13 cellular contexts compared by ENCODE assay signal in genomic region chr6:28585335-28585734, GRCh38. TPM values are rescaled to one million over a fixed set of nuclear protein-coding genes. Genes with fewer than 3 reads are reported as not detected.
DNase-seq lines count a peak whose midpoint lies in the region; ATAC-seq and TF ChIP-seq lines count a peak whose summit lies in the region.
"Had no signal": no experiment of that assay in that cellular context is flagged by ENCODE, and none has a peak within 500 bp of the region (broad histone marks: within the 10 kb centered on the region; RNA-seq: fewer than 3 reads in every experiment).

No MANE protein-coding gene starts in this region.

- no peak overlapping the region for H3K9ac ChIP-seq in fibroblast of lung (ENCODE audit: insufficient read depth, low read length)

- H3K27me3 Mint-ChIP-seq in activated CD4-positive, alpha-beta T cell treated with anti-CD3 and anti-CD28 coated beads for 36 hours: peaks cover 45% of the 10 kb centered on the region
- peaks cover 48% of the 10 kb centered on the region for H3K27me3 Mint-ChIP-seq in activated CD4-positive, alpha-beta T cell treated with anti-CD3 and anti-CD28 coated beads, Interleukin-2, amount 10 ng/mL, durations not matched to agents 24 days and 14 days

- H3K36me3 Mint-ChIP-seq in activated CD4-positive, alpha-beta T cell treated with anti-CD3 and anti-CD28 coated beads for 36 hours (ENCODE audit: low read depth): no peaks in the 10 kb centered on the region
- H3K36me3 Mint-ChIP-seq in activated CD4-positive, alpha-beta T cell treated with anti-CD3 and anti-CD28 coated beads, Interleukin-2, amount 10 ng/mL, durations not matched to agents 24 days and 14 days (ENCODE audit: low read depth): peaks cover 3% of the 10 kb centered on the region

- no peaks in the 10 kb centered on the region for H3K36me3 ChIP-seq in fibroblast of lung (ENCODE audit: control insufficient read depth, insufficient read depth, low read length)
- H3K36me3 ChIP-seq in testis (ENCODE audit: low read depth, missing control alignments): no peaks in the 10 kb centered on the region
- no peaks in the 10 kb centered on the region for H3K36me3 ChIP-seq in lower lobe of right lung
- H3K36me3 ChIP-seq: prostate gland had no signal

- no peak overlapping the region for H3K27ac ChIP-seq in fibroblast of lung (ENCODE audit: insufficient read depth, low read length)
- no peak overlapping the region for H3K27ac ChIP-seq in testis
- no peak overlapping the region for H3K27ac ChIP-seq in lower lobe of right lung
- H3K27ac ChIP-seq: prostate gland had no signal

- H3K4me1 Mint-ChIP-seq in activated CD4-positive, alpha-beta T cell treated with anti-CD3 and anti-CD28 coated beads for 36 hours: peaks cover 34% of the 10 kb centered on the region
- H3K4me1 Mint-ChIP-seq in activated CD4-positive, alpha-beta T cell treated with anti-CD3 and anti-CD28 coated beads, Interleukin-2, amount 10 ng/mL, durations not matched to agents 24 days and 14 days: peaks cover 30% of the 10 kb centered on the region

- peaks cover 2% of the 10 kb centered on the region for H3K9me3 Mint-ChIP-seq in activated CD4-positive, alpha-beta T cell treated with anti-CD3 and anti-CD28 coated beads for 36 hours (ENCODE audit: low read depth)
- H3K9me3 Mint-ChIP-seq in activated CD4-positive, alpha-beta T cell treated with anti-CD3 and anti-CD28 coated beads, Interleukin-2, amount 10 ng/mL, durations not matched to agents 24 days and 14 days: peaks cover 23% of the 10 kb centered on the region
- H3K9me3 Mint-ChIP-seq: activated T-cell treated with anti-CD3 and anti-CD28 coated beads, Interleukin-2, amount 50 U/mL, for 24 hours had no signal

- H4K20me1 ChIP-seq in fibroblast of lung (ENCODE audit: control insufficient read depth, extremely low read depth, insufficient read depth, low read length): no peaks in the 10 kb centered on the region

- 45 to 65% methylated on average over 1 of the region's 1 CpG for whole genome bisulfite sequencing in testis, 2 donors

- no peaks in the 10 kb centered on the region for H3K4me1 ChIP-seq in fibroblast of lung (ENCODE audit: control insufficient read depth, extremely low read depth, insufficient read depth, low read length)
- H3K4me1 ChIP-seq in testis: peaks cover 11% of the 10 kb centered on the region
- H3K4me1 ChIP-seq in lower lobe of right lung: no peaks in the 10 kb centered on the region
- H3K4me1 ChIP-seq: prostate gland had no signal

- no peak overlapping the region for H2AFZ ChIP-seq in fibroblast of lung (ENCODE audit: low read length)

- POLR2A ChIA-PET in activated CD4-positive, alpha-beta T cell treated with anti-CD3 and anti-CD28 coated beads for 36 hours (lab: Charles Lee): no interaction called here

- H3K79me2 ChIP-seq in fibroblast of lung (ENCODE audit: control insufficient read depth, insufficient read depth, low read length): no peaks in the 10 kb centered on the region

- TF ChIP-seq CTCF in fibroblast of lung (conservative IDR thresholded peaks at IDR 0.05 in 1 of 2, IDR thresholded peaks at IDR 0.05 in 1 of 2; ENCODE audit: low read depth in 1 of 2, low read length in 2 of 2) (peak in 1 of 2 donors; percentile 8), testis (IDR thresholded peaks at IDR 0.05) (no peak), lower lobe of right lung (IDR thresholded peaks at IDR 0.05) (no peak)

- no peak overlapping the region for H3K27ac Mint-ChIP-seq in activated CD4-positive, alpha-beta T cell treated with anti-CD3 and anti-CD28 coated beads for 36 hours
- no peak overlapping the region for H3K27ac Mint-ChIP-seq in activated CD4-positive, alpha-beta T cell treated with anti-CD3 and anti-CD28 coated beads, Interleukin-2, amount 10 ng/mL, durations not matched to agents 24 days and 14 days
- H3K27ac Mint-ChIP-seq: activated T-cell treated with anti-CD3 and anti-CD28 coated beads, Interleukin-2, amount 50 U/mL, for 24 hours had no signal

- H3K4me3 Mint-ChIP-seq in activated CD4-positive, alpha-beta T cell treated with anti-CD3 and anti-CD28 coated beads for 36 hours: no peak overlapping the region
- H3K4me3 Mint-ChIP-seq in activated CD4-positive, alpha-beta T cell treated with anti-CD3 and anti-CD28 coated beads, Interleukin-2, amount 10 ng/mL, durations not matched to agents 24 days and 14 days: no peak overlapping the region

- CTCF ChIA-PET in activated CD4-positive, alpha-beta T cell treated with anti-CD3 and anti-CD28 coated beads for 36 hours (lab: Charles Lee): interaction anchor here (0.6 to 1.7 kb wide), 2 partner anchors 100 to 123 kb away, joined by 4 to 6 read pairs; no protein-coding TSS in a partner anchor

- no peak for ATAC-seq in activated CD4-positive, alpha-beta T cell treated with anti-CD3 and anti-CD28 coated beads for 36 hours
- ATAC-seq in GM18511 (IDR thresholded peaks at IDR 0.05; ENCODE audit: unreplicated experiment) (no peak), GM21515 (IDR thresholded peaks at IDR 0.05; ENCODE audit: unreplicated experiment) (no peak), lower lobe of right lung (no peak)

- TF ChIP-seq POLR2A in testis (IDR thresholded peaks at IDR 0.05): no peak

- no peaks in the 10 kb centered on the region for H3K9me3 ChIP-seq in fibroblast of lung (ENCODE audit: control insufficient read depth, insufficient read depth, low read depth, low read length)
- no peaks in the 10 kb centered on the region for H3K9me3 ChIP-seq in testis
- no peaks in the 10 kb centered on the region for H3K9me3 ChIP-seq in lower lobe of right lung
- H3K9me3 ChIP-seq: prostate gland had no signal

- H3K27me3 ChIP-seq in fibroblast of lung (ENCODE audit: control insufficient read depth, insufficient read depth, low read length): no peaks in the 10 kb centered on the region
- no peaks in the 10 kb centered on the region for H3K27me3 ChIP-seq in testis
- H3K27me3 ChIP-seq in lower lobe of right lung (ENCODE audit: low read depth): peaks cover 37% of the 10 kb centered on the region

- in situ Hi-C loops in SK-MEL-5 (cut with HindIII; ENCODE audit: low pct_unique_long_range_greater_than_20kb, low sequenced_read_pairs): no loop called here

- intact Hi-C loops in activated CD4-positive, alpha-beta T cell treated with anti-CD3 and anti-CD28 coated beads for 36 hours (cut with DNase I, micrococcal nuclease): loop anchor here (5.0 to 10.0 kb wide), 7 partner anchors 72 to 451 kb away; partner anchors contain the start of genes ZSCAN12 (in 1 of the 2) and ZSCAN23 (in 1 of the 2)
- intact Hi-C loops in activated CD4-positive, alpha-beta T cell treated with anti-CD3 and anti-CD28 coated beads, Interleukin-2, amount 10 ng/mL, durations not matched to agents 24 days and 14 days (cut with micrococcal nuclease): loop anchor here (5.0 kb wide), 1 partner anchor 368 kb away; no protein-coding TSS in a partner anchor
- intact Hi-C loops in testis (cut with DNase I; ENCODE audit: low total_unique reads): no loop called here
- intact Hi-C loops in lower lobe of right lung (cut with DNase I): no loop called here

- H3K4me2 ChIP-seq in fibroblast of lung (ENCODE audit: extremely low read depth, insufficient read depth, low read length): no peak overlapping the region

- peak; percentile 19 for DNase-seq in activated CD4-positive, alpha-beta T cell treated with anti-CD3 and anti-CD28 coated beads for 36 hours
- no peak for DNase-seq in activated CD4-positive, alpha-beta T cell treated with anti-CD3 and anti-CD28 coated beads, Interleukin-2, amount 10 ng/mL, durations not matched to agents 24 days and 14 days
- DNase-seq in SK-MEL-5 (ENCODE audit: low read depth, low spot score) (peak; percentile 29), fibroblast of lung (ENCODE audit: low read depth in 2 of 2) (peak; percentile 61 to 67), testis (peak; percentile 59), lower lobe of right lung (no peak)
- DNase-seq: activated T-cell treated with anti-CD3 and anti-CD28 coated beads, Interleukin-2, amount 50 U/mL, for 24 hours; NCI-H187 treated with DMSO at 0.1 percent for 48 hours had no signal

- H3K4me3 ChIP-seq in fibroblast of lung (replicated peaks in 1 of 4; ENCODE audit: control extremely low read depth in 1 of 4, insufficient read depth in 1 of 4, low read depth in 3 of 4, low read length in 4 of 4): no peak overlapping the region
- peak overlapping the region in 1 of 2 donors; percentile 74 for H3K4me3 ChIP-seq in testis
- H3K4me3 ChIP-seq in lower lobe of right lung: no peak overlapping the region
- H3K4me3 ChIP-seq: lung, prostate gland had no signal

RNA-seq across cellular contexts. Expression of gene GPX5, which starts 59.7 kb away (rescaled TPM):
- total RNA-seq in activated CD4-positive, alpha-beta T cell treated with anti-CD3 and anti-CD28 coated beads for 36 hours: not detected
- total RNA-seq in activated CD4-positive, alpha-beta T cell treated with anti-CD3 and anti-CD28 coated beads, Interleukin-2, amount 10 ng/mL, durations not matched to agents 24 days and 14 days: not detected in 2 replicates
- not detected in 2 replicates for total RNA-seq in SK-MEL-5 (2014; rRNA removed; shearing (Covaris generic))
- 0.11 TPM in 1 of 2 replicates, not detected in the other for polyA plus RNA-seq in SK-MEL-5 (2015; cell fraction: cytosol; rRNA removed)
- 1.2 TPM in 1 of 2 replicates, not detected in the other for polyA plus RNA-seq in SK-MEL-5 (2015; cell fraction: nucleus; rRNA removed)
- total RNA-seq in fibroblast of lung (not detected in 2 replicates), testis (1 to 10 TPM; 1.2 to 8.1 TPM), lower lobe of right lung (not detected)
- polyA plus RNA-seq in fibroblast of lung (not detected in 2 replicates), testis (ENCODE audit: insufficient read depth, low read depth, low replicate concordance) (8.6 TPM)
- polyA plus RNA-seq in fibroblast of lung (2012): not detected in 2 replicates
- polyA minus RNA-seq in fibroblast of lung (ENCODE audit: low replicate concordance): not detected in 2 replicates
- total RNA-seq: frontal cortex, lung, prostate gland had no signal
- polyA plus RNA-seq: lung had no signal

Comparison
In these comparisons a context has a peak if more than half of its experiments do, and no peak if none do; other contexts are left out.
1. DNase-seq: peak in activated CD4-positive, alpha-beta T cell treated with anti-CD3 and anti-CD28 coated beads for 36 hours (single experiment), SK-MEL-5 (single experiment), fibroblast of lung (2 of 2) and testis (single experiment); none in activated CD4-positive, alpha-beta T cell treated with anti-CD3 and anti-CD28 coated beads, Interleukin-2, amount 10 ng/mL, durations not matched to agents 24 days and 14 days (single experiment) and lower lobe of right lung (single experiment).
2. intact Hi-C loops: an anchor here in activated CD4-positive, alpha-beta T cell treated with anti-CD3 and anti-CD28 coated beads for 36 hours (5.0 to 10.0 kb wide) and activated CD4-positive, alpha-beta T cell treated with anti-CD3 and anti-CD28 coated beads, Interleukin-2, amount 10 ng/mL, durations not matched to agents 24 days and 14 days (5.0 kb wide); none called in testis and lower lobe of right lung.